ENCODE assay signal across 7 cellular contexts in the genomic region with DNA sequence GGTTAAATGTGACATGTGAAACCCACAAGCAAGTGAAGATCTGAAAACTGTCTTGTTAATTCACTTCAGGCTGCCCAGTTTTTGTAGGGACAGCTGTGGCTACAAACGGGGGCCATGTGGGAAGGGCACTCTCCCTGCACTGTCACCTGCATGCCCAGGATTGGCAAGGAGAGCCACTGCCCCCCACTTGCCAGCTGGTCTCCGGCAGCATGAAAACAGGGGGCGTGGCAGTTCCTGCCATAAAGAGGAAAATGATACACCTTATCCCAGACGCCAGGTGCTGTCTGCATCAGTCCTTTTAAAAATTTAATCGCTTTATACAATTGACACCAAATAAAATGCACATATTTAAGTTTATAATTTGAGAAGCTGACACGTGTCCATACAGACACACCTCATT.
DNase-seq lines count a peak whose midpoint lies in the region; TF ChIP-seq lines count a peak whose summit lies in the region.
"Not testable (repeated sequence)": the region's sequence is repeated elsewhere in the genome, so short reads cannot be mapped to it uniquely, and the experiment has no call there.

No MANE protein-coding gene starts in this region.

- not testable (repeated sequence) for H3K27ac ChIP-seq in Peyer's patch

- H3K4me3 ChIP-seq in Peyer's patch, result not testable (repeated sequence)

- not testable (repeated sequence) for H3K4me1 ChIP-seq in Peyer's patch

- not testable (repeated sequence) for TF ChIP-seq CTCF in Peyer's patch (IDR thresholded peaks at IDR 0.05)

- H3K27me3 ChIP-seq in Peyer's patch, result not testable (repeated sequence)

- TF ChIP-seq POLR2A in Peyer's patch (IDR thresholded peaks at IDR 0.05), result not testable (repeated sequence)

- H3K36me3 ChIP-seq in Peyer's patch, result not testable (repeated sequence)

- DNase-seq in DMS53 (lab: John Stamatoyannopoulos, UW), result peak; percentile 63
- DNase-seq in NCI-H128 (lab: John Stamatoyannopoulos, UW; ENCODE audit: unreplicated experiment), result peak; percentile 39
- DNase-seq in NCI-H2081 treated with DMSO at 0.1 percent for 48 hours (lab: John Stamatoyannopoulos, UW), result peak; percentile 69
- DNase-seq in NCI-H2171 treated with DMSO at 0.1 percent for 48 hours (lab: John Stamatoyannopoulos, UW), result peak; percentile 80
- DNase-seq in NCI-H524 treated with DMSO at 0.1 percent for 48 hours (lab: John Stamatoyannopoulos, UW), result peak; percentile 32
- DNase-seq in Peyer's patch, result peak in 2 of 3 donors; percentile 50 to 58
- peak; percentile 17 for DNase-seq in left kidney (ENCODE audit: low read depth, low spot score)

- not testable (repeated sequence) for H3K9me3 ChIP-seq in Peyer's patch

Comparison
In these comparisons a context has a peak if more than half of its experiments do, and no peak if none do; other contexts are left out.
1. DNase-seq: peak in every context shown above with its lines; median percentile 80 in NCI-H2171 treated with DMSO at 0.1 percent for 48 hours; 69 in NCI-H2081 treated with DMSO at 0.1 percent for 48 hours; 63 in DMS53; 54 in Peyer's patch; 39 in NCI-H128; 32 in NCI-H524 treated with DMSO at 0.1 percent for 48 hours; 17 in left kidney.